In the genomic region with DNA sequence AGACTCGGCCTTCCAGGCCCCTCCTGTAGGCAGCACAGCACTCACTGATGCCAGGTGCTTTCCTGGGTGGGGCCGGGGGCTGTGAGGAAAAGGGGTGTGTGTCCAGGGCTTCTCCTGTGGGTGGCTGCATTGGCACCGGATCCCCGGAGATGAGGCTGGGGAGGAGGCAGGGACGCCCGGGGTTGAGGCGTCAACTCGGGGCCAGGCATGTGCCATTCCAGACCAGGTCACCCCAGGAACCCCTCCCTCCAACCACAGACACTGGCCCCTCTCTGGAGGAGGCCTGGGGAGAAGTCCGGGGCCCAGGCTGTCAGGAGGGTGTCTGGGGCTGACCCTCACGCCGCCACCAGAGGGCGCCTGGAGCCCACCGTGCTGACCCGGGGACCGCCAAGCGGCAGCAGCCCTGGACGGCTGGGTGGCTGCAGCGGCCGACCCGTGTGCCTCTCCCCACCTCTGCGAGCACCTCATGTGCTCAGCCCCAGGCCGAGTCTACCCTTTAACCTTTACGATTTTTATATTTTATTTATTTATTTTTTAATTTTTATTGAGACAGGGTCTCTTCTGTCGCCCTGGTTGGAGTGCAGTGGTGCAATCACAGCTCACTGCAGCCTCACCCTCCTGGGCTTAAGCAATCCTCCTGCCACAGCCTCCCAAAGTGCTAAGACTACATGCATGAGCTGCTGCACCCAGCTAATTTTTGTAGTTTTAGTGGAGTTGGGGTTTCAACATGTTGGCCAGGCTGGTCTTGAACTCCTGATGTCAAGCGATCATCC, we compare ENCODE assay signal across 7 cellular contexts. TPM values are rescaled to one million over a fixed set of nuclear protein-coding genes. Genes with fewer than 3 reads are reported as not detected.
A peak's percentile ranks its signal among the peaks of the same experiment; 100 is the strongest.
DNase-seq lines count a peak whose midpoint lies in the region; ATAC-seq, FAIRE-seq and TF ChIP-seq lines count a peak whose summit lies in the region.

No MANE protein-coding gene starts in this region.

- no peak overlapping the region for H3K9ac ChIP-seq in kidney (ENCODE audit: low read length in 2 of 2)

- intact Hi-C loops in kidney (cut with DNase I) = no loop called here

- DNase-seq in GM12864 (ENCODE audit: low read depth) = no peak
- DNase-seq in NB4 (ENCODE audit: low read depth) = peak; percentile 69
- peak; percentile 28 for DNase-seq in bronchial epithelial cell (ENCODE audit: low read depth)
- DNase-seq in kidney = peak; percentile 93
- peak; percentile 79 to 86 for DNase-seq in stimulated activated CD4-positive, alpha-beta T cell treated with anti-CD3 and anti-CD28 coated beads, Interleukin-2, amount 100 ng/mL, for 48 hours

- ATAC-seq in activated CD4-positive, CD25-positive, alpha-beta regulatory T cell treated with anti-CD3 and anti-CD28 coated beads, Interleukin-2, amount 50 U/mL, for 24 hours = peak; percentile 64 to 66
- ATAC-seq in HG03354 (IDR thresholded peaks at IDR 0.05; ENCODE audit: poor library complexity, severe bottlenecking, unreplicated experiment) = no peak

- TF ChIP-seq POLR2A in NB4 (IDR thresholded peaks at IDR 0.05; ENCODE audit: extremely low read depth, insufficient read length) = no peak

- H3K27me3 ChIP-seq in bronchial epithelial cell (ENCODE audit: control insufficient read depth, insufficient read depth, low read length) = peaks cover 17% of the 10 kb centered on the region

- H3K36me3 ChIP-seq in bronchial epithelial cell (ENCODE audit: control insufficient read depth, insufficient read depth, low read length) = no peaks in the 10 kb centered on the region
- H3K36me3 ChIP-seq in kidney (ENCODE audit: control insufficient read depth in 1 of 2, insufficient read depth in 2 of 2, low read length in 2 of 2) = no peaks in the 10 kb centered on the region

- H3K27ac ChIP-seq in kidney (ENCODE audit: low read depth in 2 of 2, low read length in 2 of 2) = no peak overlapping the region

- no peaks in the 10 kb centered on the region for H3K9me3 ChIP-seq in kidney (ENCODE audit: control insufficient read depth in 1 of 2, low read length in 2 of 2)

- H3K4me3 ChIP-seq in GM12864 (ENCODE audit: low read depth, low read length) (no peak overlapping the region), NB4 (ENCODE audit: low read depth, low read length) (no peak overlapping the region), bronchial epithelial cell (ENCODE audit: low read depth, low read length) (no peak overlapping the region), kidney (ENCODE audit: low read length in 2 of 2) (no peak overlapping the region)

- peaks cover 0 to 16% of the 10 kb centered on the region in 2 donors for H3K4me1 ChIP-seq in kidney (ENCODE audit: control insufficient read depth in 1 of 2, insufficient read depth in 1 of 2, low read depth in 1 of 2, low read length in 2 of 2)

- TF ChIP-seq CTCF in GM12864 (IDR thresholded peaks at IDR 0.05; ENCODE audit: low read depth, low read length, missing control alignments) = peak; percentile 92
- TF ChIP-seq CTCF in NB4 (IDR thresholded peaks at IDR 0.05; ENCODE audit: low read depth, low read length) = peak; percentile 58
- peak; percentile 95 for TF ChIP-seq CTCF in bronchial epithelial cell (IDR thresholded peaks at IDR 0.05; ENCODE audit: insufficient read depth, low read length, severe bottlenecking)
- TF ChIP-seq CTCF in kidney (IDR thresholded peaks at IDR 0.05; ENCODE audit: borderline replicate concordance, extremely low read depth, insufficient read depth) = peak; percentile 92

- FAIRE-seq in bronchial epithelial cell (lab: Jason Lieb, UNC) = no peak
- no peak for FAIRE-seq in kidney (lab: Jason Lieb, UNC)

RNA-seq across cellular contexts. Expression of a gene that starts 3.2 kb away (rescaled TPM):
- total RNA-seq in bronchial epithelial cell (63.7 and 143 TPM in 2 replicates), kidney (34.9 TPM)
- 114 TPM for polyA plus RNA-seq in kidney (ENCODE audit: insufficient read depth, low read depth, low replicate concordance)

RNA-seq across cellular contexts. Expression of a gene that starts 6.1 kb away (rescaled TPM):
- total RNA-seq in bronchial epithelial cell (0.53 and 0.64 TPM in 2 replicates), kidney (44.9 TPM)
- 12.0 TPM for polyA plus RNA-seq in kidney (ENCODE audit: insufficient read depth, low read depth, low replicate concordance)

RNA-seq across cellular contexts. Expression of a gene that starts 9.2 kb away (rescaled TPM):
- 23.3 and 35.0 TPM in 2 replicates for total RNA-seq in bronchial epithelial cell
- 44.1 TPM for total RNA-seq in kidney
- 70.4 TPM for polyA plus RNA-seq in kidney (ENCODE audit: insufficient read depth, low read depth, low replicate concordance)

RNA-seq across cellular contexts. Expression of a gene that starts 14.5 kb away (rescaled TPM):
- total RNA-seq in bronchial epithelial cell (0.90 and 1.6 TPM in 2 replicates), kidney (2.6 TPM)
- polyA plus RNA-seq in kidney (ENCODE audit: insufficient read depth, low read depth, low replicate concordance) = 1.3 TPM

RNA-seq across cellular contexts. Expression of a gene that starts 15.2 kb away (rescaled TPM):
- total RNA-seq in bronchial epithelial cell (25.2 and 33.2 TPM in 2 replicates), kidney (7.5 TPM)
- 18.0 TPM for polyA plus RNA-seq in kidney (ENCODE audit: insufficient read depth, low read depth, low replicate concordance)

Comparison
In these comparisons a context has a peak if more than half of its experiments do, and no peak if none do; other contexts are left out.
1. RNA of a gene that starts 6.1 kb away (total RNA-seq): 44.9 TPM in kidney (single experiment); 0.53 to 0.64 TPM in bronchial epithelial cell; every median in the first group is over 10 times any median in the second.
2. Peak in every context shown above with its lines, with median percentiles within 50 percentile points of each other: CTCF ChIP-seq.